Comparison of ENCODE assay signal across 12 cellular contexts in genomic region chr9:124503713-124504529, GRCh38. TPM values are rescaled to one million over a fixed set of nuclear protein-coding genes. Genes with fewer than 3 reads are reported as not detected.
DNase-seq lines count a peak whose midpoint lies in the region; ATAC-seq, FAIRE-seq and TF ChIP-seq lines count a peak whose summit lies in the region.
"Had no signal": no experiment of that assay in that cellular context is flagged by ENCODE, and none has a peak within 500 bp of the region (broad histone marks: within the 10 kb centered on the region; RNA-seq: fewer than 3 reads in every experiment).

No MANE protein-coding gene starts in this region.

- CTCF ChIA-PET in HepG2 (lab: Yijun Ruan, JAX; ENCODE audit: low intra/inter-chr PET ratio, low total read pairs) = no interaction called here
- CTCF ChIA-PET in GM10248 (lab: Yijun Ruan, JAX) = interaction anchor here (1.2 kb wide), 1 partner anchor 70 kb away, joined by 3 read pairs; no protein-coding TSS in a partner anchor

- H3K27ac ChIP-seq in HepG2 (ENCODE audit: extremely low read length, insufficient read depth, low read length) (no peak overlapping the region), right lobe of liver (no peak overlapping the region)

- TF ChIP-seq POLR2A in HepG2 (IDR thresholded peaks at IDR 0.05; ENCODE audit: insufficient read depth in 1 of 2, low read depth in 2 of 2, low read length in 2 of 2) (no peak), right lobe of liver (IDR thresholded peaks at IDR 0.05) (no peak)

- H3K4me1 Mint-ChIP-seq in activated naive CD8-positive, alpha-beta T cell treated with anti-CD3 and anti-CD28 coated beads, Interleukin-2, amount 50 U/mL, for 24 hours = peaks cover 13% of the 10 kb centered on the region
- H3K4me1 Mint-ChIP-seq in mesothelial cell of epicardium = peaks cover 7% of the 10 kb centered on the region

- no peak overlapping the region for H3K27ac Mint-ChIP-seq in activated naive CD8-positive, alpha-beta T cell treated with anti-CD3 and anti-CD28 coated beads, Interleukin-2, amount 50 U/mL, for 24 hours
- H3K27ac Mint-ChIP-seq in mesothelial cell of epicardium = no peak overlapping the region

- peaks cover 21% of the 10 kb centered on the region for H3K79me2 ChIP-seq in HepG2 (ENCODE audit: insufficient read depth, low read length)

- no peak for TF ChIP-seq RAD21 in HepG2 (CRISPR knock-in tag; IDR thresholded peaks at IDR 0.05)

- intact Hi-C loops in HepG2 (cut with micrococcal nuclease; ENCODE audit: unreplicated experiment) (no loop called here), right lobe of liver (cut with DNase I) (no loop called here)

- H2AFZ ChIP-seq in HepG2 (ENCODE audit: low read length) = no peak overlapping the region

- H3K4me3 ChIP-seq in HepG2 (replicated peaks in 1 of 3; ENCODE audit: insufficient read depth in 1 of 3, low read depth in 2 of 3, low read length in 3 of 3) = peak overlapping the region in 2 of 3 experiments; percentile 35 to 57; a peak in 4 of 6 replicates
- H3K4me3 ChIP-seq in right lobe of liver = no peak overlapping the region

- H3K9me3 Mint-ChIP-seq in activated naive CD8-positive, alpha-beta T cell treated with anti-CD3 and anti-CD28 coated beads, Interleukin-2, amount 50 U/mL, for 24 hours = no peaks in the 10 kb centered on the region
- no peaks in the 10 kb centered on the region for H3K9me3 Mint-ChIP-seq in mesothelial cell of epicardium

- H3K4me2 ChIP-seq in HepG2 (ENCODE audit: low read depth, low read length) = peak overlapping the region; percentile 57

- DNase-seq in HepG2 (ENCODE audit: low spot score) (no peak), right lobe of liver (no peak), mesothelial cell of epicardium (ENCODE audit: low spot score in 2 of 2, unreplicated experiment in 2 of 2) (no peak), GM10266 (ENCODE audit: extremely low spot score) (no peak), GM10248 (ENCODE audit: extremely low spot score) (no peak), NCI-H2196 (lab: John Stamatoyannopoulos, UW; ENCODE audit: unreplicated experiment) (no peak), T-helper 9 cell (no peak)
- no peak for DNase-seq in activated naive CD8-positive, alpha-beta T cell treated with anti-CD3 and anti-CD28 coated beads, Interleukin-2, amount 50 U/mL, for 24 hours
- DNase-seq: amniotic stem cell, EL had no signal

- H3K36me3 ChIP-seq in HepG2 (replicated peaks in 1 of 2; ENCODE audit: control insufficient read depth in 1 of 2, insufficient read depth in 2 of 2, low read length in 2 of 2) (peaks cover 10 to 15% of the 10 kb centered on the region in 2 experiments; a peak in 2 of 5 replicates), right lobe of liver (no peaks in the 10 kb centered on the region)

- no TSS peak for BruUV-seq in HepG2 (replicated peaks; lab: Mats Ljungman, UMichigan)

- H3K4me1 ChIP-seq in HepG2 (ENCODE audit: insufficient read depth, low read length) (peaks cover 35% of the 10 kb centered on the region), right lobe of liver (peaks cover 0 to 6% (median 2%) of the 10 kb centered on the region in 4 donors)

- no peaks in the 10 kb centered on the region for H3K36me3 Mint-ChIP-seq in activated naive CD8-positive, alpha-beta T cell treated with anti-CD3 and anti-CD28 coated beads, Interleukin-2, amount 50 U/mL, for 24 hours (ENCODE audit: low read depth)
- H3K36me3 Mint-ChIP-seq in mesothelial cell of epicardium = no peaks in the 10 kb centered on the region

- H4K20me1 ChIP-seq in HepG2 (ENCODE audit: insufficient read depth, low read length) = no peaks in the 10 kb centered on the region

- ATAC-seq in HepG2 (no peak), right lobe of liver (no peak)
- ATAC-seq in activated naive CD8-positive, alpha-beta T cell treated with anti-CD3 and anti-CD28 coated beads, Interleukin-2, amount 50 U/mL, for 24 hours = no peak

- FAIRE-seq in HepG2 (lab: Jason Lieb, UNC) = no peak

- H3K4me3 Mint-ChIP-seq in activated naive CD8-positive, alpha-beta T cell treated with anti-CD3 and anti-CD28 coated beads, Interleukin-2, amount 50 U/mL, for 24 hours = peak overlapping the region; percentile 44
- H3K4me3 Mint-ChIP-seq in mesothelial cell of epicardium = peak overlapping the region; percentile 68

- no peak for TF ChIP-seq CTCF in HepG2 (CRISPR knock-in tag; IDR thresholded peaks at IDR 0.05)
- no peak for TF ChIP-seq CTCF in right lobe of liver (IDR thresholded peaks at IDR 0.05)
- TF ChIP-seq CTCF in mesothelial cell of epicardium (IDR thresholded peaks at IDR 0.05; ENCODE audit: unreplicated experiment) = no peak
- no peak for TF ChIP-seq CTCF in GM10266 (IDR thresholded peaks at IDR 0.05; ENCODE audit: control insufficient read depth, insufficient read depth, low read depth, missing control alignments)
- no peak for TF ChIP-seq CTCF in GM10248 (IDR thresholded peaks at IDR 0.05; ENCODE audit: control extremely low read depth, extremely low read depth, low read depth, missing control alignments)

- POLR2A ChIA-PET in HepG2 (lab: Yijun Ruan, JAX) = no interaction called here
- POLR2A ChIA-PET in GM10248 (lab: Yijun Ruan, JAX) = no interaction called here

- in situ Hi-C loops in HepG2 (cut with HindIII; ENCODE audit: extremely low pct_ligation_motif_present, low pct_unique_long_range_greater_than_20kb) = no loop called here

- TF ChIP-seq EP300 in HepG2 (IDR thresholded peaks at IDR 0.05; ENCODE audit: low read depth in 2 of 2, low read length in 2 of 2) (no peak), HepG2 (CRISPR knock-in tag; IDR thresholded peaks at IDR 0.05; ENCODE audit: borderline replicate concordance) (no peak)

- no peaks in the 10 kb centered on the region for H3K9me3 ChIP-seq in HepG2 (ENCODE audit: low read length)
- H3K9me3 ChIP-seq in right lobe of liver = no peaks in the 10 kb centered on the region

- peak overlapping the region; percentile 58; the same call in 1 of the 2 replicates for H3K9ac ChIP-seq in HepG2 (ENCODE audit: insufficient read depth, low read depth, low read length)

- peaks cover 34% of the 10 kb centered on the region for H3K27me3 Mint-ChIP-seq in activated naive CD8-positive, alpha-beta T cell treated with anti-CD3 and anti-CD28 coated beads, Interleukin-2, amount 50 U/mL, for 24 hours
- H3K27me3 Mint-ChIP-seq in mesothelial cell of epicardium (ENCODE audit: low read depth) = peaks cover 68% of the 10 kb centered on the region

- H3K27me3 ChIP-seq in HepG2 (ENCODE audit: control insufficient read depth in 1 of 2, insufficient read depth in 2 of 2, low read length in 2 of 2) = no peaks in the 10 kb centered on the region
- peaks cover 0 to 19% of the 10 kb centered on the region in 2 donors for H3K27me3 ChIP-seq in right lobe of liver

- WGBS in HepG2 (ENCODE audit: low lambda C conversion rate) = 92% methylated on average over 72 of the region's 76 CpGs
- WGBS in right lobe of liver (ENCODE audit: insufficient coverage, low coverage, low lambda C conversion rate, missing lambda C conversion rate) = 7% methylated on average over 34 of the region's 76 CpGs

RNA-seq across cellular contexts. Expression of gene NR5A1, which starts 3.3 kb away (rescaled TPM):
- total RNA-seq in HepG2 (2016; rRNA removed; fragmentation: Illumina TruSeq; extraction: Trizol) (38.8 and 44.7 TPM in 2 replicates), right lobe of liver (under 1 TPM in 1 of 6 experiments, not detected in 5; 0.26 TPM), mesothelial cell of epicardium (0.25 TPM in 1 of 3 replicates, not detected in the others)
- total RNA-seq in HepG2 (2016; cell fraction: cytosol; rRNA removed; fragmentation: Illumina TruSeq; extraction: Trizol; ENCODE audit: low read depth) = 7.2 and 7.8 TPM in 2 replicates
- 32.3 and 46.7 TPM in 2 replicates for total RNA-seq in HepG2 (2016; cell fraction: insoluble cytoplasmic fraction; rRNA removed; fragmentation: Illumina TruSeq; extraction: Trizol)
- 22.5 and 25.3 TPM in 2 replicates for total RNA-seq in HepG2 (2016; cell fraction: membrane; rRNA removed; fragmentation: Illumina TruSeq; extraction: Trizol)
- total RNA-seq in HepG2 (2016; cell fraction: nucleus; rRNA removed; fragmentation: Illumina TruSeq; extraction: Trizol) = 26.4 and 32.4 TPM in 2 replicates
- 28.9 and 43.2 TPM in 2 replicates for polyA plus RNA-seq in HepG2 (2011; rRNA removed)
- polyA plus RNA-seq in HepG2 (2011; cell fraction: cytosol; rRNA removed) = 25.4 and 37.8 TPM in 2 replicates
- polyA plus RNA-seq in HepG2 (2011; cell fraction: nucleus; rRNA removed) = 82.6 and 84.5 TPM in 2 replicates
- 22.4 and 32.6 TPM in 2 replicates for polyA plus RNA-seq in HepG2 (2012)
- polyA plus RNA-seq in HepG2 (2016; cell fraction: cytosol; fragmentation: Illumina TruSeq; extraction: Trizol; ENCODE audit: low read depth) = 6.7 and 7.0 TPM in 2 replicates
- 34.3 and 43.6 TPM in 2 replicates for polyA plus RNA-seq in HepG2 (2016; cell fraction: insoluble cytoplasmic fraction; fragmentation: Illumina TruSeq; extraction: Trizol; ENCODE audit: low read depth)
- polyA plus RNA-seq in HepG2 (2016; cell fraction: membrane; fragmentation: Illumina TruSeq; extraction: Trizol; ENCODE audit: low read depth) = 17.4 and 17.9 TPM in 2 replicates
- 59.8 and 63.0 TPM in 2 replicates for polyA plus RNA-seq in HepG2 (2016; cell fraction: nucleus; fragmentation: Illumina TruSeq; extraction: Trizol; ENCODE audit: insufficient read depth, low read depth)
- 75.6 TPM in 1 of 2 replicates, not detected in the other for polyA minus RNA-seq in HepG2 (2011; rRNA and poly(A)+ RNA removed; ENCODE audit: low replicate concordance)
- 33.2 and 39.7 TPM in 2 replicates for polyA minus RNA-seq in HepG2 (2011; cell fraction: cytosol; rRNA and poly(A)+ RNA removed)
- 18.8 and 21.6 TPM in 2 replicates for polyA minus RNA-seq in HepG2 (2011; cell fraction: nucleus; rRNA and poly(A)+ RNA removed)
- total RNA-seq: fibroblast of villous mesenchyme, pulmonary artery endothelial cell had no signal

RNA-seq across cellular contexts. Expression of gene ADGRD2, which starts 53.7 kb away (rescaled TPM):
- total RNA-seq in HepG2 (2016; rRNA removed; fragmentation: Illumina TruSeq; extraction: Trizol) = not detected in 2 replicates
- not detected in 2 replicates for total RNA-seq in HepG2 (2016; cell fraction: cytosol; rRNA removed; fragmentation: Illumina TruSeq; extraction: Trizol; ENCODE audit: low read depth)
- total RNA-seq in HepG2 (2016; cell fraction: insoluble cytoplasmic fraction; rRNA removed; fragmentation: Illumina TruSeq; extraction: Trizol) = not detected in 2 replicates
- not detected in 2 replicates for total RNA-seq in HepG2 (2016; cell fraction: membrane; rRNA removed; fragmentation: Illumina TruSeq; extraction: Trizol)
- total RNA-seq in HepG2 (2016; cell fraction: nucleus; rRNA removed; fragmentation: Illumina TruSeq; extraction: Trizol) = not detected in 2 replicates
- polyA plus RNA-seq in HepG2 (2011; rRNA removed) = not detected in 2 replicates
- not detected in 2 replicates for polyA plus RNA-seq in HepG2 (2011; cell fraction: cytosol; rRNA removed)
- not detected in 2 replicates for polyA plus RNA-seq in HepG2 (2011; cell fraction: nucleus; rRNA removed)
- not detected in 2 replicates for polyA plus RNA-seq in HepG2 (2012)
- not detected in 2 replicates for polyA plus RNA-seq in HepG2 (2016; cell fraction: cytosol; fragmentation: Illumina TruSeq; extraction: Trizol; ENCODE audit: low read depth)
- polyA plus RNA-seq in HepG2 (2016; cell fraction: insoluble cytoplasmic fraction; fragmentation: Illumina TruSeq; extraction: Trizol; ENCODE audit: low read depth) = not detected in 2 replicates
- not detected in 2 replicates for polyA plus RNA-seq in HepG2 (2016; cell fraction: membrane; fragmentation: Illumina TruSeq; extraction: Trizol; ENCODE audit: low read depth)
- polyA plus RNA-seq in HepG2 (2016; cell fraction: nucleus; fragmentation: Illumina TruSeq; extraction: Trizol; ENCODE audit: insufficient read depth, low read depth) = not detected in 2 replicates
- not detected in 2 replicates for polyA minus RNA-seq in HepG2 (2011; rRNA and poly(A)+ RNA removed; ENCODE audit: low replicate concordance)
- not detected in 2 replicates for polyA minus RNA-seq in HepG2 (2011; cell fraction: cytosol; rRNA and poly(A)+ RNA removed)
- polyA minus RNA-seq in HepG2 (2011; cell fraction: nucleus; rRNA and poly(A)+ RNA removed) = not detected in 2 replicates
- total RNA-seq in right lobe of liver = not detected
- 0.62 to 0.78 TPM (median 0.63 TPM) in 3 replicates for total RNA-seq in mesothelial cell of epicardium
- total RNA-seq: fibroblast of villous mesenchyme, pulmonary artery endothelial cell had no signal

Comparison
In these comparisons a context has a peak if more than half of its experiments do, and no peak if none do; other contexts are left out.
1. H3K4me3 ChIP-seq: peak in HepG2 (2 of 3); none in right lobe of liver (0 of 3).